8 cellular contexts compared by ENCODE assay signal in genomic region chr5:179700401-179700918, GRCh38. TPM values are rescaled to one million over a fixed set of nuclear protein-coding genes. Genes with fewer than 3 reads are reported as not detected.
A peak's percentile ranks its signal among the peaks of the same experiment; 100 is the strongest.
DNase-seq lines count a peak whose midpoint lies in the region; ATAC-seq and TF ChIP-seq lines count a peak whose summit lies in the region.

No MANE protein-coding gene starts in this region.

- CTCF ChIA-PET in PC-3 (lab: Charles Lee) = no interaction called here

- ATAC-seq in PC-3 = no peak
- no peak for ATAC-seq in psoas muscle

- peaks cover 72% of the 10 kb centered on the region for H3K79me2 ChIP-seq in GM23248 (ENCODE audit: insufficient read depth)
- H3K79me2 ChIP-seq in PC-3 (ENCODE audit: low read length) = peaks cover 76% of the 10 kb centered on the region

- peak overlapping the region; percentile 95 for H3K4me3 ChIP-seq in GM23248
- peak overlapping the region; percentile 100 for H3K4me3 ChIP-seq in PC-3 (ENCODE audit: low read length)
- H3K4me3 ChIP-seq in epithelial cell of esophagus (ENCODE audit: low read length) = peak overlapping the region; percentile 83
- peak overlapping the region; percentile 100 for H3K4me3 ChIP-seq in psoas muscle

- intact Hi-C loops in PC-3 (cut with micrococcal nuclease) = no loop called here
- intact Hi-C loops in psoas muscle (cut with DNase I) = no loop called here

- no TSS peak for BruUV-seq in PC-3 (replicated peaks; lab: Mats Ljungman, UMichigan)

- peak overlapping the region; percentile 92 for H3K27ac ChIP-seq in GM23248
- H3K27ac ChIP-seq in PC-3 (ENCODE audit: low read length) = no peak overlapping the region
- peak overlapping the region; percentile 100 for H3K27ac ChIP-seq in psoas muscle

- H4K20me1 ChIP-seq in GM23248 (ENCODE audit: insufficient read depth) (0 out of 2 replicates have a peak, but pooled peaks cover 4% of the 10 kb centered on the region), PC-3 (ENCODE audit: low read length) (peaks cover 35% of the 10 kb centered on the region)

- WGBS in GM23248 (ENCODE audit: low coverage in 1 of 2, low lambda C conversion rate in 2 of 2, missing lambda C conversion rate in 2 of 2), 2 experiments = 73 to 74% methylated on average over 7 of the region's 7 CpGs
- 42 to 60% (median 54%) methylated on average over 7 of the region's 7 CpGs for WGBS in psoas muscle, 3 donors

- in situ Hi-C loops in GM23248 (cut with MboI) = no loop called here

- H3K36me3 ChIP-seq in GM23248 (ENCODE audit: low read depth) (peaks cover 4% of the 10 kb centered on the region; the same call in 1 of the 2 replicates), PC-3 (ENCODE audit: low read depth, low read length) (peaks cover 7% of the 10 kb centered on the region; the same call in 1 of the 2 replicates), psoas muscle (ENCODE audit: insufficient read depth in 1 of 2, low read depth in 1 of 2) (peaks cover 0 to 16% of the 10 kb centered on the region in 2 donors)

- DNase-seq in GM23248 (peak; percentile 29), PC-3 (no peak), epithelial cell of esophagus (ENCODE audit: low read depth) (peak; percentile 40), psoas muscle (no peak), DMS79 (lab: John Stamatoyannopoulos, UW) (no peak), DMS114 treated with DMSO at 0.1 percent for 48 hours (lab: John Stamatoyannopoulos, UW; ENCODE audit: unreplicated experiment) (no peak), midbrain (lab: John Stamatoyannopoulos, UW) (no peak), germinal center (ENCODE audit: low spot score) (no peak)

- H3F3A ChIP-seq in GM23248 (ENCODE audit: insufficient read depth) (peaks cover 4% of the 10 kb centered on the region; the same call in 1 of the 2 replicates), PC-3 (ENCODE audit: low read length, unreplicated experiment) (no peaks in the 10 kb centered on the region)

- H3K9me3 ChIP-seq in GM23248 (ENCODE audit: low read depth) (no peaks in the 10 kb centered on the region), PC-3 (ENCODE audit: low read length) (no peaks in the 10 kb centered on the region), psoas muscle (no peaks in the 10 kb centered on the region)

- H3K9ac ChIP-seq in GM23248 (peak overlapping the region; percentile 98), PC-3 (ENCODE audit: low read length) (peak overlapping the region; percentile 100)

- no peaks in the 10 kb centered on the region for H3K27me3 ChIP-seq in GM23248 (replicated peaks; ENCODE audit: insufficient read depth)
- no peaks in the 10 kb centered on the region for H3K27me3 ChIP-seq in PC-3 (ENCODE audit: low read length)
- no peaks in the 10 kb centered on the region for H3K27me3 ChIP-seq in psoas muscle (ENCODE audit: insufficient read depth in 3 of 3, low read length in 2 of 3)

- H2AFZ ChIP-seq in GM23248 = no peak overlapping the region
- H2AFZ ChIP-seq in PC-3 (ENCODE audit: low read length) = no peak overlapping the region

- H3K4me1 ChIP-seq in GM23248 (ENCODE audit: insufficient read depth) (peaks cover 8% of the 10 kb centered on the region; the same call in 1 of the 2 replicates), PC-3 (ENCODE audit: insufficient read depth, low read length) (peaks cover 7% of the 10 kb centered on the region; the same call in 1 of the 2 replicates), psoas muscle (peaks cover 13% of the 10 kb centered on the region)

- POLR2A ChIA-PET in PC-3 (lab: Charles Lee; ENCODE audit: unreplicated experiment) = interaction anchor here (0.6 kb wide), 1 partner anchor 76 kb away, joined by 3 read pairs; no protein-coding TSS in a partner anchor

- peak overlapping the region; percentile 98 for H3K4me2 ChIP-seq in GM23248 (ENCODE audit: unreplicated experiment)
- peak overlapping the region; percentile 91 for H3K4me2 ChIP-seq in PC-3 (ENCODE audit: low read length)

- TF ChIP-seq CTCF in PC-3 (conservative IDR thresholded peaks at IDR 0.05; ENCODE audit: low read depth, low read length) (no peak), epithelial cell of esophagus (IDR thresholded peaks at IDR 0.05; ENCODE audit: insufficient read depth, low read depth, low read length, missing control alignments) (no peak), psoas muscle (IDR thresholded peaks at IDR 0.05) (no peak)

- H3K9me2 ChIP-seq in GM23248 (ENCODE audit: insufficient read depth) (no peaks in the 10 kb centered on the region), PC-3 (replicated peaks; ENCODE audit: low read length) (no peaks in the 10 kb centered on the region)

RNA-seq across cellular contexts. Expression of gene CANX, which starts 1.7 kb away (rescaled TPM):
- total RNA-seq in GM23248 (2014; rRNA removed; shearing (Covaris generic)) = 466 and 488 TPM in 2 replicates
- polyA plus RNA-seq in GM23248 (2016; fragmentation: Nextera tagmentation; extraction: Ambion mirVana) (332 and 338 TPM in 2 replicates), psoas muscle (100 to 1,000 TPM in 2 of 3 donors, 10 to 100 TPM in 1; 85.7 to 252 (median 172) TPM)
- total RNA-seq in PC-3 (2014; rRNA removed) (293 and 348 TPM in 2 replicates), psoas muscle (100 to 1,000 TPM; 205 to 285 (median 241) TPM)

RNA-seq across cellular contexts. Expression of gene CBY3, which starts 19.6 kb away (rescaled TPM):
- total RNA-seq in GM23248 (2014; rRNA removed; shearing (Covaris generic)) = not detected in 2 replicates
- polyA plus RNA-seq in GM23248 (2016; fragmentation: Nextera tagmentation; extraction: Ambion mirVana) (0.43 and 0.60 TPM in 2 replicates), psoas muscle (under 1 TPM in 1 of 3 donors, not detected in 2; 0.16 TPM)
- total RNA-seq in PC-3 (2014; rRNA removed) (1.4 TPM in 1 of 2 replicates, not detected in the other), psoas muscle (not detected)

RNA-seq across cellular contexts. Expression of gene MAML1, which starts 32.2 kb away (rescaled TPM):
- total RNA-seq in GM23248 (2014; rRNA removed; shearing (Covaris generic)) = 8.0 and 9.5 TPM in 2 replicates
- polyA plus RNA-seq in GM23248 (2016; fragmentation: Nextera tagmentation; extraction: Ambion mirVana) (5.8 and 6.3 TPM in 2 replicates), psoas muscle (10 to 100 TPM in 1 of 3 donors, 1 to 10 TPM in 2; 4.6 to 12.1 (median 5.8) TPM)
- total RNA-seq in PC-3 (2014; rRNA removed) (10.6 and 17.9 TPM in 2 replicates), psoas muscle (10 to 100 TPM; 11.2 to 16.0 (median 12.3) TPM)

Comparison
In these comparisons a context has a peak if more than half of its experiments do, and no peak if none do; other contexts are left out.
1. DNase-seq: peak in GM23248 (single experiment) and epithelial cell of esophagus (single experiment); none in PC-3 (single experiment), psoas muscle (0 of 2), DMS79 (single experiment), DMS114 treated with DMSO at 0.1 percent for 48 hours (single experiment), midbrain (single experiment) and germinal center (single experiment).
2. Peak in every context shown above with its lines, with median percentiles within 50 percentile points of each other: H3K4me3 ChIP-seq.